11 cellular contexts compared by ENCODE assay signal in genomic region chr5:143262393-143263174, GRCh38.
A peak's percentile ranks its signal among the peaks of the same experiment; 100 is the strongest.
DNase-seq lines count a peak whose midpoint lies in the region; ATAC-seq and TF ChIP-seq lines count a peak whose summit lies in the region.
"Had no signal": no experiment of that assay in that cellular context is flagged by ENCODE, and none has a peak within 500 bp of the region (broad histone marks: within the 10 kb centered on the region; RNA-seq: fewer than 3 reads in every experiment).

No MANE protein-coding gene starts in this region.

- H3K4me3 ChIP-seq in mammary epithelial cell (replicated peaks in 1 of 3; ENCODE audit: insufficient read depth in 1 of 3, low read depth in 2 of 3, low read length in 3 of 3) = no peak overlapping the region

- peak overlapping the region in 1 of 2 donors; percentile 19 for H3K27ac Mint-ChIP-seq in activated naive CD4-positive, alpha-beta T cell treated with anti-CD3 and anti-CD28 coated beads, Interleukin-2, amount 50 U/mL, for 72 hours
- no peak overlapping the region for H3K27ac Mint-ChIP-seq in T-helper 17 cell

- H3K4me1 ChIP-seq in mammary epithelial cell (ENCODE audit: insufficient read depth, low read length) = peaks cover 32% of the 10 kb centered on the region

- intact Hi-C loops in mammary epithelial cell (cut with micrococcal nuclease) = loop anchor here (1.0 to 5.0 kb wide), 3 partner anchors 18 to 85 kb away; no protein-coding TSS in a partner anchor

- TF ChIP-seq CTCF in mammary epithelial cell (conservative IDR thresholded peaks at IDR 0.05 in 1 of 2, IDR thresholded peaks at IDR 0.05 in 1 of 2; ENCODE audit: extremely low read depth in 1 of 2, insufficient read depth in 1 of 2, low read depth in 1 of 2, low read length in 2 of 2) = no peak

- no peaks in the 10 kb centered on the region for H3K79me2 ChIP-seq in mammary epithelial cell (ENCODE audit: insufficient read depth, low read length)

- no peaks in the 10 kb centered on the region for H3K27me3 ChIP-seq in mammary epithelial cell (ENCODE audit: insufficient read depth, low read length)

- H3K9ac ChIP-seq in mammary epithelial cell (ENCODE audit: insufficient read depth, low read length) = peak overlapping the region; percentile 46

- in situ Hi-C loops in mammary epithelial cell (cut with MboI; ENCODE audit: low sequenced_read_pairs in 2 of 2) = no loop called here

- H3K36me3 Mint-ChIP-seq in activated naive CD4-positive, alpha-beta T cell treated with anti-CD3 and anti-CD28 coated beads, Interleukin-2, amount 50 U/mL, for 72 hours = peaks cover 4 to 6% of the 10 kb centered on the region in 2 donors
- no peaks in the 10 kb centered on the region for H3K36me3 Mint-ChIP-seq in T-helper 17 cell (ENCODE audit: low read depth)

- peaks cover 2% of the 10 kb centered on the region for H3K4me1 Mint-ChIP-seq in T-helper 17 cell
- H3K4me1 Mint-ChIP-seq: central memory CD8-positive, alpha-beta T cell had no signal

- no peaks in the 10 kb centered on the region for H3K27me3 Mint-ChIP-seq in T-helper 17 cell
- H3K27me3 Mint-ChIP-seq: central memory CD8-positive, alpha-beta T cell had no signal

- peak overlapping the region; percentile 29 for H3K4me2 ChIP-seq in mammary epithelial cell (ENCODE audit: insufficient read depth, low read depth, low read length)

- dilution Hi-C loops in mammary epithelial cell (cut with HindIII; ENCODE audit: low sequenced_read_pairs) = no loop called here

- H3K9me3 ChIP-seq in mammary epithelial cell (replicated peaks; ENCODE audit: insufficient read depth, low read length) (no peaks in the 10 kb centered on the region), T-helper 17 cell (ENCODE audit: control insufficient read depth, low read length, poor library complexity, severe bottlenecking) (no peaks in the 10 kb centered on the region)

- peaks cover 5 to 11% of the 10 kb centered on the region in 2 donors for H3K9me3 Mint-ChIP-seq in activated naive CD4-positive, alpha-beta T cell treated with anti-CD3 and anti-CD28 coated beads, Interleukin-2, amount 50 U/mL, for 72 hours

- no peaks in the 10 kb centered on the region for H4K20me1 ChIP-seq in mammary epithelial cell (ENCODE audit: insufficient read depth, low read length)

- CTCF ChIA-PET in mammary epithelial cell (lab: Charles Lee; ENCODE audit: low non-redundant PET) = no interaction called here

- WGBS in mammary epithelial cell (ENCODE audit: low coverage, missing lambda C conversion rate) = 100% methylated on average over 1 of the region's 1 CpG

- no TSS peak for BruUV-seq in mammary epithelial cell (replicated peaks; lab: Mats Ljungman, UMichigan)

- no peak overlapping the region for H3K4me3 Mint-ChIP-seq in T-helper 17 cell
- H3K4me3 Mint-ChIP-seq: central memory CD8-positive, alpha-beta T cell had no signal

- peak; percentile 72 to 81 for ATAC-seq in activated naive CD4-positive, alpha-beta T cell treated with anti-CD3 and anti-CD28 coated beads, Interleukin-2, amount 50 U/mL, for 72 hours
- ATAC-seq in HG03439 (IDR thresholded peaks at IDR 0.05; ENCODE audit: unreplicated experiment) (peak; percentile 67), T-helper 17 cell (no peak)

- no peaks in the 10 kb centered on the region for H3K36me3 ChIP-seq in mammary epithelial cell (ENCODE audit: insufficient read depth, low read length)

- peak overlapping the region; percentile 97 for H3K27ac ChIP-seq in mammary epithelial cell (ENCODE audit: insufficient read depth, low read depth, low read length)

- H2AFZ ChIP-seq in mammary epithelial cell (ENCODE audit: low read depth, low read length) = no peak overlapping the region

- no peak for DNase-seq in activated naive CD4-positive, alpha-beta T cell treated with anti-CD3 and anti-CD28 coated beads, Interleukin-2, amount 50 U/mL, for 72 hours (ENCODE audit: low spot score in 2 of 2)
- DNase-seq in activated naive CD4-positive, alpha-beta T cell treated with Interleukin-2 at 50 U/mL for 16 hours = no peak
- DNase-seq in mammary epithelial cell (peak; percentile 91), stromal cell of bone marrow (ENCODE audit: low read depth) (peak; percentile 90), T-helper 17 cell (no peak), superior temporal gyrus (ENCODE audit: extremely low spot score) (no peak), Kasumi-1 (lab: John Stamatoyannopoulos, UW) (no peak)
- DNase-seq: C1 segment of cervical spinal cord, NCI-H1417 had no signal

Comparison
In these comparisons a context has a peak if more than half of its experiments do, and no peak if none do; other contexts are left out.
1. DNase-seq: peak in mammary epithelial cell (single experiment) and stromal cell of bone marrow (single experiment); none in activated naive CD4-positive, alpha-beta T cell treated with anti-CD3 and anti-CD28 coated beads, Interleukin-2, amount 50 U/mL, for 72 hours (0 of 2), activated naive CD4-positive, alpha-beta T cell treated with Interleukin-2 at 50 U/mL for 16 hours (single experiment), T-helper 17 cell (0 of 3), superior temporal gyrus (single experiment) and Kasumi-1 (0 of 2).